13 cellular contexts compared by ENCODE assay signal in the genomic region with DNA sequence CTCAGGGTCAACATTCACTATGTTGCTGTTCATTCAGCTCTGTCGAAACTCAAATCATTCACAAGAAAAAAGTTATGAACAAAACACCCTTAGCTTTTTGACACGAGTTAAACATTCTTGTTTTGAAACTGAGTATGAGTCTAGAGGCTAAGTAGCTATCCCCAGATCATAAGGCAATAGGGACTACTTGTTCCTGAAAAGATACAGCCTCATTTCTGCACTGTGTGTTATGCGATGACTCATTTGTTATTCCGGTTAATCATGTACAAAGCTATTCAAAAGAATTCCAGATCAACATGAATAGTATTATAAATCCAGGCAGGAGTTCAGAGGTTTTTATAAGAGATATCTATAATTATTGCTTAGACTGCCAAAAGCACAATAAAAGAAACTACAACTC.
DNase-seq lines count a peak whose midpoint lies in the region; ATAC-seq and TF ChIP-seq lines count a peak whose summit lies in the region.
"Had no signal": no experiment of that assay in that cellular context is flagged by ENCODE, and none has a peak within 500 bp of the region (broad histone marks: within the 10 kb centered on the region; RNA-seq: fewer than 3 reads in every experiment).

No MANE protein-coding gene starts in this region.

- no peak overlapping the region for H3K4me3 ChIP-seq in body of pancreas
- no peak overlapping the region for H3K4me3 ChIP-seq in stomach

- TF ChIP-seq CTCF in body of pancreas (IDR thresholded peaks at IDR 0.05), result no peak
- no peak for TF ChIP-seq CTCF in stomach (IDR thresholded peaks at IDR 0.05)

- intact Hi-C loops in body of pancreas (cut with DNase I) (no loop called here), sciatic nerve (cut with DNase I) (no loop called here), stomach (cut with DNase I; ENCODE audit: low total_unique reads) (no loop called here)

- H3K27ac ChIP-seq in body of pancreas (peak overlapping the region in 3 of 4 donors; percentile 21 to 39 (median 31)), stomach (peak overlapping the region in 1 of 5 donors; percentile 18)
- H3K27ac ChIP-seq: VCaP had no signal

- no peaks in the 10 kb centered on the region for H3K4me1 ChIP-seq in body of pancreas
- no peaks in the 10 kb centered on the region for H3K4me1 ChIP-seq in stomach

- in situ Hi-C loops in KBM-7 (cut with MboI; ENCODE audit: low pct_unique_long_range_greater_than_20kb, low sequenced_read_pairs), result no loop called here

- no peak for TF ChIP-seq EP300 in stomach (IDR thresholded peaks at IDR 0.05)

- H3K9me3 ChIP-seq in body of pancreas, result no peaks in the 10 kb centered on the region
- H3K9me3 ChIP-seq in stomach, result no peaks in the 10 kb centered on the region

- TF ChIP-seq POLR2A in body of pancreas (IDR thresholded peaks at IDR 0.05) (no peak), stomach (IDR thresholded peaks at IDR 0.05) (no peak)

- H3K27me3 ChIP-seq in body of pancreas (no peaks in the 10 kb centered on the region), stomach (no peaks in the 10 kb centered on the region)

- ATAC-seq in body of pancreas (peak; percentile 90), sciatic nerve (peak; percentile 96)

- H3K36me3 ChIP-seq in body of pancreas (replicated peaks in 1 of 2; ENCODE audit: insufficient read depth in 1 of 2, low read depth in 2 of 2) (no peaks in the 10 kb centered on the region), stomach (no peaks in the 10 kb centered on the region)

- DNase-seq in GM03348 (ENCODE audit: low spot score) (peak; percentile 8), body of pancreas (no peak), glomerular endothelial cell (ENCODE audit: extremely low read depth, low read depth, low spot score) (peak; percentile 88), sciatic nerve (ENCODE audit: low spot score) (no peak), GDM1 (lab: John Stamatoyannopoulos, UW) (no peak), KBM-7 (no peak), stomach (no peak), T-helper 9 cell (no peak)
- DNase-seq: CD8-positive, alpha-beta memory T cell; NCI-H446 treated with DMSO at 0.1 percent for 48 hours; SHP77 treated with DMSO at 0.1 percent for 48 hours; small intestine had no signal

- 39 to 50% methylated on average over 4 of the region's 4 CpGs for WGBS in body of pancreas, 2 donors
- 47 to 64% (median 49%) methylated on average over 4 of the region's 4 CpGs for WGBS in stomach, 5 donors

Comparison
In these comparisons a context has a peak if more than half of its experiments do, and no peak if none do; other contexts are left out.
1. DNase-seq: peak in GM03348 (single experiment) and glomerular endothelial cell (single experiment); none in body of pancreas (0 of 4), sciatic nerve (single experiment), GDM1 (single experiment), KBM-7 (single experiment), stomach (single experiment) and T-helper 9 cell (single experiment).